Comparison of ENCODE assay signal across 1 cellular context in genomic region chrX:132226169-132226568, GRCh38.
TF ChIP-seq lines count a peak whose summit lies in the region.

No MANE protein-coding gene starts in this region.

TF ChIP-seq in GM12878, 131 proteins besides CTCF, POLR2A, EP300 and RAD21:
- TF ChIP-seq MYB (IDR thresholded peaks at IDR 0.05; ENCODE audit: borderline replicate concordance, low read depth, low read length): no peak
- TF ChIP-seq BHLHE40 (IDR thresholded peaks at IDR 0.05; ENCODE audit: borderline replicate concordance in 1 of 2, low read depth in 2 of 2, low read length in 1 of 2): no peak
- TF ChIP-seq PAX8 (IDR thresholded peaks at IDR 0.05): no peak
- TF ChIP-seq RELA (IDR thresholded peaks at IDR 0.05; ENCODE audit: borderline replicate concordance, partially characterized antibody): no peak
- TF ChIP-seq SMC3 (IDR thresholded peaks at IDR 0.05; ENCODE audit: borderline replicate concordance, low read length): peak; percentile 44; the same call in 1 of the 2 replicates
- TF ChIP-seq SIX5 (IDR thresholded peaks at IDR 0.05; ENCODE audit: low read depth, low read length, severe bottlenecking): no peak
